14 cellular contexts compared by ENCODE assay signal in the genomic region with DNA sequence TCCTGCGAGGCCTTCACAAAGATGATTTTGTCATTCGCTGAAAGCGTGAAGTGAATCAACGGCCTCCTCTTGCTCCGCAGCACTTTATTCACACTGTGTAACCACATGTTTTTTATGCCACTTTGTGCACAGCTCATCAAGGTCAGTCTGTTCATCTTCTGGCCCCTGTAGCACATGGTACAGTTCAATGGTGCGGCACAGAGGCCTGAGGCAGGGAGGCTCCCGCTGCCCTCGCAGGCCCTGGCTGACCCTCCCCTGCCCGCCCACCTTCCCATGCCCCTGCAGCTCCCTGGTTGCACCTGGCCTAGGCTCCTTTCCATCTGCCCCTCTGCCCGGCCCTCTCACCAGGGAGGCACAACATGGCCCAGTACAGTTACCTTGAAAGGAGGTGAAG.
A peak's percentile ranks its signal among the peaks of the same experiment; 100 is the strongest.
DNase-seq lines count a peak whose midpoint lies in the region; ATAC-seq and TF ChIP-seq lines count a peak whose summit lies in the region.
"Had no signal": no experiment of that assay in that cellular context is flagged by ENCODE, and none has a peak within 500 bp of the region (broad histone marks: within the 10 kb centered on the region; RNA-seq: fewer than 3 reads in every experiment).

No MANE protein-coding gene starts in this region.

- no peaks in the 10 kb centered on the region for H3K27me3 Mint-ChIP-seq in IgD-negative memory B cell
- H3K27me3 Mint-ChIP-seq in glutamatergic neuron (ENCODE audit: unreplicated experiment), result peaks cover 12% of the 10 kb centered on the region

- H3K36me3 Mint-ChIP-seq in IgD-negative memory B cell (peaks cover 3% of the 10 kb centered on the region), glutamatergic neuron (ENCODE audit: unreplicated experiment) (peaks cover under 1% of the 10 kb centered on the region)

- ATAC-seq in GM18520 (IDR thresholded peaks at IDR 0.05; ENCODE audit: unreplicated experiment), result peak; percentile 24
- no peak for ATAC-seq in GM21825 (IDR thresholded peaks at IDR 0.05; ENCODE audit: unreplicated experiment)

- no peaks in the 10 kb centered on the region for H3K27me3 ChIP-seq in A673 (replicated peaks; ENCODE audit: insufficient read depth, low read depth, low read length, poor library complexity)
- H3K27me3 ChIP-seq: ascending aorta, BE2C had no signal

- peak overlapping the region; percentile 25 for H3K27ac ChIP-seq in A673 (ENCODE audit: low read depth, low read length, poor library complexity, severe bottlenecking)
- H3K27ac ChIP-seq: ascending aorta, KMS-11 had no signal

- no peak for DNase-seq in A673 (ENCODE audit: low spot score)
- no peak for DNase-seq in glutamatergic neuron
- DNase-seq in NCI-H2081 (lab: John Stamatoyannopoulos, UW), result no peak
- DNase-seq in HEK293T (ENCODE audit: extremely low spot score), result no peak
- no peak for DNase-seq in amniotic stem cell (lab: John Stamatoyannopoulos, UW)
- DNase-seq: activated CD4-positive, alpha-beta T cell treated with anti-CD3 and anti-CD28 coated beads for 1 hour; BE2C; NCI-H446 treated with DMSO at 0.1 percent for 48 hours; SIG-M5 had no signal

- peaks cover 37 to 52% (median 39%) of the 10 kb centered on the region in 3 donors for H3K4me1 Mint-ChIP-seq in IgD-negative memory B cell
- peaks cover 46% of the 10 kb centered on the region for H3K4me1 Mint-ChIP-seq in glutamatergic neuron (ENCODE audit: low read depth, unreplicated experiment)

- H3K9me3 ChIP-seq in A673 (ENCODE audit: low read depth, low read length, poor library complexity, severe bottlenecking), result no peaks in the 10 kb centered on the region
- H3K9me3 ChIP-seq: ascending aorta, BE2C had no signal

- TF ChIP-seq CTCF in A673 (conservative IDR thresholded peaks at IDR 0.05; ENCODE audit: low read depth, low read length) (no peak), glutamatergic neuron (IDR thresholded peaks at IDR 0.05; ENCODE audit: partially characterized antibody, unreplicated experiment) (no peak)

- H3K27ac Mint-ChIP-seq in IgD-negative memory B cell (peak overlapping the region; percentile 85 to 98 (median 97)), glutamatergic neuron (ENCODE audit: unreplicated experiment) (peak overlapping the region; percentile 97)

- POLR2A ChIA-PET in A673 (lab: Charles Lee; ENCODE audit: low non-redundant PET) (no interaction called here), HEK293T (lab: Yijun Ruan, JAX) (no interaction called here)

- H3K4me1 ChIP-seq in A673 (ENCODE audit: insufficient read depth, low read length, poor library complexity, severe bottlenecking), result peaks cover 17% of the 10 kb centered on the region
- H3K4me1 ChIP-seq: ascending aorta, BE2C had no signal

- intact Hi-C loops in A673 (cut with micrococcal nuclease; ENCODE audit: unreplicated experiment), result no loop called here

- no peaks in the 10 kb centered on the region for H3K36me3 ChIP-seq in A673 (ENCODE audit: insufficient read depth, low read length, poor library complexity, severe bottlenecking)
- H3K36me3 ChIP-seq: ascending aorta, BE2C had no signal

- no TSS peak for BruUV-seq in A673 (replicated peaks; lab: Mats Ljungman, UMichigan)

- CTCF ChIA-PET in A673 (lab: Charles Lee) (no interaction called here), HEK293T (lab: Yijun Ruan, JAX) (no interaction called here)

- H3K4me3 ChIP-seq in A673 (ENCODE audit: low read depth, low read length, poor library complexity, severe bottlenecking), result no peak overlapping the region
- H3K4me3 ChIP-seq: ascending aorta had no signal

- no peaks in the 10 kb centered on the region for H3K9me3 Mint-ChIP-seq in IgD-negative memory B cell
- peaks cover 6% of the 10 kb centered on the region for H3K9me3 Mint-ChIP-seq in glutamatergic neuron (ENCODE audit: unreplicated experiment)

- H3K4me3 Mint-ChIP-seq in IgD-negative memory B cell (peak overlapping the region; percentile 47 to 86 (median 80)), glutamatergic neuron (ENCODE audit: unreplicated experiment) (peak overlapping the region; percentile 72)

TF ChIP-seq in HEK293T, 16 proteins besides CTCF, POLR2A, EP300 and RAD21:
- TF ChIP-seq TARDBP (IDR thresholded peaks at IDR 0.05) (no peak), SUZ12 (IDR thresholded peaks at IDR 0.05) (no peak), ZNF384 (IDR thresholded peaks at IDR 0.05) (no peak), CTBP1 (IDR thresholded peaks at IDR 0.05; ENCODE audit: borderline replicate concordance) (no peak), FOXM1 (IDR thresholded peaks at IDR 0.05; ENCODE audit: borderline replicate concordance) (no peak), ELF4 (IDR thresholded peaks at IDR 0.05) (no peak), SP1 (IDR thresholded peaks at IDR 0.05) (no peak), LEF1 (IDR thresholded peaks at IDR 0.05; ENCODE audit: borderline replicate concordance) (no peak), HDGF (IDR thresholded peaks at IDR 0.05; ENCODE audit: borderline replicate concordance) (no peak)
- TF ChIP-seq, protein P1, sequence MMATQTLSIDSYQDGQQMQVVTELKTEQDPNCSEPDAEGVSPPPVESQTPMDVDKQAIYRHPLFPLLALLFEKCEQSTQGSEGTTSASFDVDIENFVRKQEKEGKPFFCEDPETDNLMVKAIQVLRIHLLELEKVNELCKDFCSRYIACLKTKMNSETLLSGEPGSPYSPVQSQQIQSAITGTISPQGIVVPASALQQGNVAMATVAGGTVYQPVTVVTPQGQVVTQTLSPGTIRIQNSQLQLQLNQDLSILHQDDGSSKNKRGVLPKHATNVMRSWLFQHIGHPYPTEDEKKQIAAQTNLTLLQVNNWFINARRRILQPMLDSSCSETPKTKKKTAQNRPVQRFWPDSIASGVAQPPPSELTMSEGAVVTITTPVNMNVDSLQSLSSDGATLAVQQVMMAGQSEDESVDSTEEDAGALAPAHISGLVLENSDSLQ (IDR thresholded peaks at IDR 0.05), result no peak
TF ChIP-seq in HEK293T: peak in this region for 0.
